ENCODE assay signal across 25 cellular contexts in genomic region chr16:60414617-60415016, GRCh38.
"Had no signal": no experiment of that assay in that cellular context is flagged by ENCODE, and none has a peak within 500 bp of the region (broad histone marks: within the 10 kb centered on the region; RNA-seq: fewer than 3 reads in every experiment).

No MANE protein-coding gene starts in this region.

- H3K36me3 ChIP-seq: SJSA1 had no signal

- H3K4me3 Mint-ChIP-seq: IgD-negative memory B cell had no signal

- H3K27ac ChIP-seq: HL-60, KMS-11, SJSA1, SK-N-MC had no signal

- H3K9ac ChIP-seq: KMS-11 had no signal

- H3K4me2 ChIP-seq: KMS-11 had no signal

- DNase-seq: Kasumi-1, MM.1S, NCI-H1092 treated with DMSO at 0.1 percent for 48 hours, NCI-H1436, NCI-H187, NCI-H2029, NCI-H2081 treated with DMSO at 0.1 percent for 48 hours, NCI-H2171, NCI-H226, NCI-H446, NCI-H510A, NCI-H524 treated with DMSO at 0.1 percent for 48 hours, NCI-H69, NCI-H774, Right ventricle myocardium superior, RPMI8226, SIG-M5 had no signal

- H3K4me3 ChIP-seq: K562, SJSA1, SK-N-MC had no signal

- H3K4me1 ChIP-seq: SJSA1 had no signal

- H3K27me3 ChIP-seq: SJSA1 had no signal

- FAIRE-seq: HTR-8/SVneo, K562, RCC 7860 had no signal

- H3K36me3 Mint-ChIP-seq: IgD-negative memory B cell had no signal

- H3K27me3 Mint-ChIP-seq: IgD-negative memory B cell had no signal

- ATAC-seq: K562 had no signal

- H3K27ac Mint-ChIP-seq: IgD-negative memory B cell had no signal
